8 cellular contexts compared by ENCODE assay signal in the genomic region with DNA sequence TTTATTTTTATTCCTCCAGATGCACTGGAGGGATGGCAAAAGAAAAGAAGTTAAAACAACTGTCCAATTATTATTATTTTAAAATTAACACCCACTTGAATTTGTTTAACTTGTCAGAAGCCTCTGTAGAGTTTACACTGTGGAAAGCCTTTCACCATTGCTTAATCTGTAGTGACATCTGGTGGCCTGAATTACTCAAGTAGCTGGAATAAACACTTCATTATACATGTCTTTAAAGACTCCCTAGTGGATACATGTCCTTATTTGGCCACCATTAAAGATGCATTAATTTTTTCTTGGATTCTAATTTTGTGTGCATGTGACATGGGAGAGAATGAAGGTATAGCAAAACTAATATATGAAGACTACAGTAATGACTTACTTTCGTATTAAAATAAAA.
DNase-seq lines count a peak whose midpoint lies in the region; ATAC-seq, FAIRE-seq and TF ChIP-seq lines count a peak whose summit lies in the region.

No MANE protein-coding gene starts in this region.

- H3K36me3 Mint-ChIP-seq in H9 (ENCODE audit: insufficient read depth in 1 of 3, low read depth in 3 of 3) (no peaks in the 10 kb centered on the region), chondrocyte (ENCODE audit: low read depth) (no peaks in the 10 kb centered on the region), T-helper 17 cell (ENCODE audit: low read depth) (no peaks in the 10 kb centered on the region)
- H3K36me3 Mint-ChIP-seq in stimulated activated effector memory CD8-positive, alpha-beta T cell treated with anti-CD3 and anti-CD28 coated beads, Interleukin-12 subunit alpha, Interleukin-12 subunit beta, amount 100 ng/mL, for 72 hours, result no peaks in the 10 kb centered on the region

- H3K79me2 ChIP-seq in H9 (ENCODE audit: insufficient read depth, low read length), result no peaks in the 10 kb centered on the region

- no peak overlapping the region for H3K18ac ChIP-seq in H9 (ENCODE audit: insufficient read length, low read depth, low read length)

- H3K27ac ChIP-seq in H9 (ENCODE audit: insufficient read length, low read depth, low read length), result no peak overlapping the region

- no peak overlapping the region for H3K14ac ChIP-seq in H9 (ENCODE audit: insufficient read depth, low read length)

- H4K20me1 ChIP-seq in H9 (ENCODE audit: control insufficient read depth, insufficient read depth, insufficient read length), result no peaks in the 10 kb centered on the region

- H3K27me3 Mint-ChIP-seq in H9 (ENCODE audit: low read depth) (no peaks in the 10 kb centered on the region), chondrocyte (ENCODE audit: low read depth) (peaks cover 6% of the 10 kb centered on the region), T-helper 17 cell (no peaks in the 10 kb centered on the region)

- H3K4me2 ChIP-seq in H9 (ENCODE audit: insufficient read depth, insufficient read length, low read length), result no peak overlapping the region

- H4K5ac ChIP-seq in H9 (ENCODE audit: insufficient read length, low read depth, low read length), result no peak overlapping the region

- H3K79me1 ChIP-seq in H9 (ENCODE audit: insufficient read depth, low read depth, low read length, poor library complexity, severe bottlenecking), result no peaks in the 10 kb centered on the region

- H3K9me3 Mint-ChIP-seq in H9 (no peaks in the 10 kb centered on the region), chondrocyte (ENCODE audit: low read depth) (no peaks in the 10 kb centered on the region)
- peaks cover 9% of the 10 kb centered on the region for H3K9me3 Mint-ChIP-seq in stimulated activated effector memory CD8-positive, alpha-beta T cell treated with anti-CD3 and anti-CD28 coated beads, Interleukin-12 subunit alpha, Interleukin-12 subunit beta, amount 100 ng/mL, for 72 hours

- no peak overlapping the region for H3K56ac ChIP-seq in H9 (ENCODE audit: insufficient read length, low read depth, low read length)

- no peak overlapping the region for H4K8ac ChIP-seq in H9 (replicated peaks; ENCODE audit: insufficient read length, low read depth, low read length)

- no peak overlapping the region for H2AK5ac ChIP-seq in H9 (ENCODE audit: insufficient read length, low read length)

- H3K4ac ChIP-seq in H9 (ENCODE audit: low read depth, low read length), result no peak overlapping the region

- H2BK120ac ChIP-seq in H9 (ENCODE audit: low read depth, low read length, poor library complexity, severe bottlenecking), result no peak overlapping the region

- no peak overlapping the region for H2BK20ac ChIP-seq in H9 (ENCODE audit: low read depth, low read length, poor library complexity, severe bottlenecking)

- no peaks in the 10 kb centered on the region for H3K9me3 ChIP-seq in H9 (ENCODE audit: control insufficient read depth, low read depth, low read length)
- H3K9me3 ChIP-seq in T-helper 17 cell (ENCODE audit: control insufficient read depth, low read length, poor library complexity, severe bottlenecking), result no peaks in the 10 kb centered on the region

- H2BK15ac ChIP-seq in H9 (ENCODE audit: low read depth, low read length), result no peak overlapping the region

- H3K23ac ChIP-seq in H9 (ENCODE audit: insufficient read length, low read depth, low read length), result no peak overlapping the region

- H3K4me1 Mint-ChIP-seq in H9 (no peaks in the 10 kb centered on the region; a peak in 1 of 4 replicates), chondrocyte (ENCODE audit: low read depth) (no peaks in the 10 kb centered on the region), T-helper 17 cell (no peaks in the 10 kb centered on the region)
- no peaks in the 10 kb centered on the region for H3K4me1 Mint-ChIP-seq in stimulated activated effector memory CD8-positive, alpha-beta T cell treated with anti-CD3 and anti-CD28 coated beads, Interleukin-12 subunit alpha, Interleukin-12 subunit beta, amount 100 ng/mL, for 72 hours

- no peak overlapping the region for H2AFZ ChIP-seq in H9 (ENCODE audit: low read length)

- no CpG with 5 or more reads among the region's 1 CpG for WGBS in H9 (ENCODE audit: extremely low coverage, insufficient read length, low lambda C conversion rate)

- ATAC-seq in GM18909 (IDR thresholded peaks at IDR 0.05; ENCODE audit: poor library complexity, unreplicated experiment), result no peak
- no peak for ATAC-seq in stimulated activated effector memory CD8-positive, alpha-beta T cell treated with anti-CD3 and anti-CD28 coated beads, Interleukin-12 subunit alpha, Interleukin-12 subunit beta, amount 100 ng/mL, for 72 hours
- ATAC-seq in T-helper 17 cell, result no peak

- peak; percentile 69 for FAIRE-seq in D721Med (lab: Jason Lieb, UNC)

- no peaks in the 10 kb centered on the region for H3K4me1 ChIP-seq in H9 (ENCODE audit: insufficient read depth, low read length)

- peak; percentile 78 for TF ChIP-seq CTCF in D721Med (IDR thresholded peaks at IDR 0.05; ENCODE audit: insufficient read depth, missing control alignments)
- peak; percentile 75 for TF ChIP-seq CTCF in H9 (conservative IDR thresholded peaks at IDR 0.05)
- TF ChIP-seq CTCF in chondrocyte (IDR thresholded peaks at IDR 0.05), result peak; percentile 74

- DNase-seq in D721Med (ENCODE audit: insufficient read length, low spot score) (no peak), H9 (no peak), NCI-H460 (ENCODE audit: extremely low read depth, low read depth) (peak; percentile 49), chondrocyte (ENCODE audit: low spot score) (no peak), myocyte (ENCODE audit: low read depth) (peak; percentile 1), T-helper 17 cell (no peak)
- no peak for DNase-seq in stimulated activated effector memory CD8-positive, alpha-beta T cell treated with anti-CD3 and anti-CD28 coated beads, Interleukin-12 subunit alpha, Interleukin-12 subunit beta, amount 100 ng/mL, for 72 hours (ENCODE audit: low spot score in 2 of 2)

- H2BK5ac ChIP-seq in H9 (ENCODE audit: insufficient read length, low read length), result no peak overlapping the region

- no peak overlapping the region for H3T11ph ChIP-seq in H9 (ENCODE audit: low read length)

- H3K4me3 Mint-ChIP-seq in H9, result no peak overlapping the region
- H3K4me3 Mint-ChIP-seq in chondrocyte (ENCODE audit: unreplicated experiment), result no peak overlapping the region
- H3K4me3 Mint-ChIP-seq in stimulated activated effector memory CD8-positive, alpha-beta T cell treated with anti-CD3 and anti-CD28 coated beads, Interleukin-12 subunit alpha, Interleukin-12 subunit beta, amount 100 ng/mL, for 72 hours, result no peak overlapping the region
- H3K4me3 Mint-ChIP-seq in T-helper 17 cell, result no peak overlapping the region

- no peak overlapping the region for H3K9ac ChIP-seq in H9 (ENCODE audit: extremely low read depth, insufficient read length, low read length)

- no peak overlapping the region for H2BK12ac ChIP-seq in H9 (ENCODE audit: insufficient read length, low read depth, low read length)

- no peaks in the 10 kb centered on the region for H3K27me3 ChIP-seq in H9 (ENCODE audit: insufficient read depth, low read length)

- no peak overlapping the region for H4K91ac ChIP-seq in H9 (ENCODE audit: insufficient read length, low read depth, low read length)

- H3K27ac Mint-ChIP-seq in H9 (no peak overlapping the region), chondrocyte (ENCODE audit: unreplicated experiment) (no peak overlapping the region), T-helper 17 cell (no peak overlapping the region)
- H3K27ac Mint-ChIP-seq in stimulated activated effector memory CD8-positive, alpha-beta T cell treated with anti-CD3 and anti-CD28 coated beads, Interleukin-12 subunit alpha, Interleukin-12 subunit beta, amount 100 ng/mL, for 72 hours, result no peak overlapping the region

- no peaks in the 10 kb centered on the region for H3K23me2 ChIP-seq in H9 (ENCODE audit: insufficient read length, low read depth, low read length, poor library complexity, severe bottlenecking)

Comparison
In these comparisons a context has a peak if more than half of its experiments do, and no peak if none do; other contexts are left out.
1. DNase-seq: peak in NCI-H460 (single experiment) and myocyte (single experiment); none in D721Med (single experiment), H9 (single experiment), chondrocyte (single experiment), stimulated activated effector memory CD8-positive, alpha-beta T cell treated with anti-CD3 and anti-CD28 coated beads, Interleukin-12 subunit alpha, Interleukin-12 subunit beta, amount 100 ng/mL, for 72 hours (0 of 2) and T-helper 17 cell (0 of 3).
2. Peak in every context shown above with its lines, with median percentiles within 50 percentile points of each other: CTCF ChIP-seq.